Comparison of ENCODE assay signal across 8 cellular contexts in genomic region chr1:168178227-168178637, GRCh38. TPM values are rescaled to one million over a fixed set of nuclear protein-coding genes. Genes with fewer than 3 reads are reported as not detected.
A peak's percentile ranks its signal among the peaks of the same experiment; 100 is the strongest.
DNase-seq lines count a peak whose midpoint lies in the region; ATAC-seq and TF ChIP-seq lines count a peak whose summit lies in the region.

No MANE protein-coding gene starts in this region.

- intact Hi-C loops in heart right ventricle (cut with DNase I) = loop anchor here in 1 of 10 donors (2.0 kb wide), 1 partner anchor 47 kb away; no protein-coding TSS in a partner anchor

- WGBS in heart right ventricle, 2 donors = 70 to 72% methylated on average over 5 of the region's 5 CpGs

- no peak for TF ChIP-seq CTCF in GM12865 (IDR thresholded peaks at IDR 0.05; ENCODE audit: insufficient read depth, low read depth, low read length, missing control alignments)
- TF ChIP-seq CTCF in heart right ventricle (IDR thresholded peaks at IDR 0.05) = no peak

- peaks cover 6% of the 10 kb centered on the region for H3K4me1 ChIP-seq in SJCRH30
- H3K4me1 ChIP-seq in heart right ventricle = peaks cover 0 to 16% (median 14%) of the 10 kb centered on the region in 9 donors

- H3K4me3 ChIP-seq in GM12865 (ENCODE audit: low read depth, low read length) (peak overlapping the region; percentile 94), SJCRH30 (peak overlapping the region; percentile 87), heart right ventricle (peak overlapping the region in 9 of 10 donors; percentile 70 to 98 (median 75)), skin epidermis (peak overlapping the region; percentile 58 to 96 (median 86))

- peak overlapping the region; percentile 75 for H3K27ac ChIP-seq in SJCRH30
- peak overlapping the region in 9 of 10 donors; percentile 84 to 98 (median 94) for H3K27ac ChIP-seq in heart right ventricle
- peak overlapping the region in 19 of 21 experiments; percentile 50 to 96 (median 93) for H3K27ac ChIP-seq in skin epidermis

- H3K9me3 ChIP-seq in SJCRH30 (replicated peaks) = no peaks in the 10 kb centered on the region
- no peaks in the 10 kb centered on the region for H3K9me3 ChIP-seq in heart right ventricle

- no peak for DNase-seq in GM12865 (ENCODE audit: low read depth)
- DNase-seq in SJCRH30 = no peak
- no peak for DNase-seq in heart right ventricle
- DNase-seq in NCI-H146 (lab: John Stamatoyannopoulos, UW) = no peak
- DNase-seq in C1 segment of cervical spinal cord (lab: John Stamatoyannopoulos, UW) = no peak

- H3K36me3 ChIP-seq in SJCRH30 (no peaks in the 10 kb centered on the region), heart right ventricle (no peaks in the 10 kb centered on the region)

- no peaks in the 10 kb centered on the region for H3K27me3 ChIP-seq in SJCRH30
- H3K27me3 ChIP-seq in heart right ventricle = peaks cover 0 to 4% (median 0%) of the 10 kb centered on the region in 7 donors

- ATAC-seq in heart right ventricle (peak in 4 of 8 donors; percentile 2 to 5 (median 5)), HG03354 (IDR thresholded peaks at IDR 0.05; ENCODE audit: poor library complexity, severe bottlenecking, unreplicated experiment) (no peak), GM19023 (IDR thresholded peaks at IDR 0.05; ENCODE audit: unreplicated experiment) (no peak)

RNA-seq across cellular contexts. Expression of gene TIPRL, which starts 0.5 kb away (rescaled TPM):
- total RNA-seq in SJCRH30 (2014; rRNA removed; shearing (Covaris generic)) = 36.9 and 41.5 TPM in 2 replicates
- 10 to 100 TPM; 25.0 to 37.5 (median 31.3) TPM for total RNA-seq in heart right ventricle
- polyA plus RNA-seq in heart right ventricle = 10 to 100 TPM in 1 of 2 donors, 1 to 10 TPM in 1; 9.6 to 21.6 TPM

RNA-seq across cellular contexts. Expression of gene GPR161, which starts 41.5 kb away (rescaled TPM):
- total RNA-seq in SJCRH30 (2014; rRNA removed; shearing (Covaris generic)) = 15.4 and 19.3 TPM in 2 replicates
- total RNA-seq in heart right ventricle = 1 to 10 TPM in 9 of 10 donors, under 1 TPM in 1; 0.93 to 3.3 (median 2.3) TPM
- 1 to 10 TPM; 1.1 to 2.3 TPM for polyA plus RNA-seq in heart right ventricle

RNA-seq across cellular contexts. Expression of gene SFT2D2, which starts 47.6 kb away (rescaled TPM):
- 30.5 and 33.6 TPM in 2 replicates for total RNA-seq in SJCRH30 (2014; rRNA removed; shearing (Covaris generic))
- total RNA-seq in heart right ventricle = 10 to 100 TPM; 10.7 to 34.8 (median 16.9) TPM
- 1 to 10 TPM; 2.8 to 3.1 TPM for polyA plus RNA-seq in heart right ventricle
